ENCODE assay signal across 31 cellular contexts in genomic region chr6:109058620-109059019, GRCh38. TPM values are rescaled to one million over a fixed set of nuclear protein-coding genes. Genes with fewer than 3 reads are reported as not detected.
DNase-seq lines count a peak whose midpoint lies in the region; ATAC-seq, FAIRE-seq and TF ChIP-seq lines count a peak whose summit lies in the region.
"Had no signal": no experiment of that assay in that cellular context is flagged by ENCODE, and none has a peak within 500 bp of the region (broad histone marks: within the 10 kb centered on the region; RNA-seq: fewer than 3 reads in every experiment).

No MANE protein-coding gene starts in this region.

- no peak for TF ChIP-seq CTCF in H9 (conservative IDR thresholded peaks at IDR 0.05)
- no peak for TF ChIP-seq CTCF in stomach (IDR thresholded peaks at IDR 0.05)

- H2AFZ ChIP-seq in H9 (ENCODE audit: low read length) = no peak overlapping the region
- H2AFZ ChIP-seq: GM23248 had no signal

- no peaks in the 10 kb centered on the region for H3K9me3 Mint-ChIP-seq in H9
- no peaks in the 10 kb centered on the region for H3K9me3 Mint-ChIP-seq in immature natural killer cell
- H3K9me3 Mint-ChIP-seq: activated naive CD8-positive, alpha-beta T cell treated with anti-CD3 and anti-CD28 coated beads, Interleukin-2, amount 10 ng/mL, durations not matched to agents 7 days and 5 days; dendritic cell treated with granulocyte-macrophage colony-stimulating factor and Interleukin-4, amounts not matched to agents 40 ng/mL and 50 ng/mL, for 4 days; neural crest cell had no signal

- H3K9ac ChIP-seq in H9 (ENCODE audit: extremely low read depth, insufficient read length, low read length) = no peak overlapping the region

- no peak overlapping the region for H2BK5ac ChIP-seq in H9 (ENCODE audit: insufficient read length, low read length)

- no peaks in the 10 kb centered on the region for H4K20me1 ChIP-seq in H9 (ENCODE audit: control insufficient read depth, insufficient read depth, insufficient read length)

- no peaks in the 10 kb centered on the region for H3K36me3 Mint-ChIP-seq in H9 (ENCODE audit: insufficient read depth in 1 of 3, low read depth in 3 of 3)
- peaks cover 11% of the 10 kb centered on the region for H3K36me3 Mint-ChIP-seq in T-helper 17 cell (ENCODE audit: low read depth)
- H3K36me3 Mint-ChIP-seq in immature natural killer cell = peaks cover 0 to 4% (median 3%) of the 10 kb centered on the region in 3 donors
- H3K36me3 Mint-ChIP-seq: activated naive CD8-positive, alpha-beta T cell treated with anti-CD3 and anti-CD28 coated beads, Interleukin-2, amount 10 ng/mL, durations not matched to agents 7 days and 5 days had no signal

- WGBS in H9 (ENCODE audit: extremely low coverage, insufficient read length, low lambda C conversion rate) = no CpG with 5 or more reads among the region's 2 CpGs
- 25 to 51% (median 43%) methylated on average over 2 of the region's 2 CpGs for WGBS in stomach, 5 donors
- WGBS in small intestine, 3 donors = 53 to 74% (median 68%) methylated on average over 2 of the region's 2 CpGs

- H3K4me3 Mint-ChIP-seq in H9 (no peak overlapping the region), T-helper 17 cell (peak overlapping the region; percentile 46), immature natural killer cell (peak overlapping the region in 4 of 5 donors; percentile 19 to 80 (median 52))
- H3K4me3 Mint-ChIP-seq: activated naive CD8-positive, alpha-beta T cell treated with anti-CD3 and anti-CD28 coated beads, Interleukin-2, amount 10 ng/mL, durations not matched to agents 7 days and 5 days; dendritic cell treated with granulocyte-macrophage colony-stimulating factor and Interleukin-4, amounts not matched to agents 40 ng/mL and 50 ng/mL, for 4 days; neural crest cell had no signal

- H3K79me1 ChIP-seq in H9 (ENCODE audit: insufficient read depth, low read depth, low read length, poor library complexity, severe bottlenecking) = no peaks in the 10 kb centered on the region

- H3K27me3 ChIP-seq in H9 (ENCODE audit: insufficient read depth, low read length) = no peaks in the 10 kb centered on the region
- no peaks in the 10 kb centered on the region for H3K27me3 ChIP-seq in stomach
- no peaks in the 10 kb centered on the region for H3K27me3 ChIP-seq in small intestine (ENCODE audit: control insufficient read depth in 2 of 2, insufficient read depth in 2 of 2, low read length in 2 of 2)
- H3K27me3 ChIP-seq: pancreas had no signal

- no peak overlapping the region for H3T11ph ChIP-seq in H9 (ENCODE audit: low read length)

- H4K8ac ChIP-seq in H9 (replicated peaks; ENCODE audit: insufficient read length, low read depth, low read length) = no peak overlapping the region

- no peak for TF ChIP-seq POLR2A in stomach (IDR thresholded peaks at IDR 0.05)

- H2BK12ac ChIP-seq in H9 (ENCODE audit: insufficient read length, low read depth, low read length) = no peak overlapping the region

- H3K27me3 Mint-ChIP-seq in H9 (ENCODE audit: low read depth) (no peaks in the 10 kb centered on the region), T-helper 17 cell (no peaks in the 10 kb centered on the region), immature natural killer cell (ENCODE audit: low read depth in 3 of 3) (no peaks in the 10 kb centered on the region)
- H3K27me3 Mint-ChIP-seq: dendritic cell treated with granulocyte-macrophage colony-stimulating factor and Interleukin-4, amounts not matched to agents 40 ng/mL and 50 ng/mL, for 4 days had no signal

- no peaks in the 10 kb centered on the region for H3K4me1 ChIP-seq in H9 (ENCODE audit: insufficient read depth, low read length)
- peaks cover 16 to 63% (median 36%) of the 10 kb centered on the region in 4 donors for H3K4me1 ChIP-seq in stomach
- peaks cover 2 to 8% of the 10 kb centered on the region in 2 donors for H3K4me1 ChIP-seq in small intestine (ENCODE audit: control insufficient read depth in 2 of 2, insufficient read depth in 1 of 2, low read depth in 1 of 2, low read length in 1 of 2)

- H3K4me1 Mint-ChIP-seq in H9 (peaks cover 5 to 10% of the 10 kb centered on the region in 2 experiments), T-helper 17 cell (peaks cover 39% of the 10 kb centered on the region), immature natural killer cell (peaks cover 46 to 55% of the 10 kb centered on the region in 2 donors)

- intact Hi-C loops in stomach (cut with DNase I; ENCODE audit: low total_unique reads) = no loop called here

- H3K23me2 ChIP-seq in H9 (ENCODE audit: insufficient read length, low read depth, low read length, poor library complexity, severe bottlenecking) = no peaks in the 10 kb centered on the region

- H3K4me3 ChIP-seq in stomach (no peak overlapping the region), small intestine (ENCODE audit: low read depth in 1 of 2, low read length in 2 of 2) (no peak overlapping the region)
- H3K4me3 ChIP-seq: GM23248, mucosa of descending colon, pancreas had no signal

- H3K27ac ChIP-seq in H9 (ENCODE audit: insufficient read length, low read depth, low read length) = no peak overlapping the region
- H3K27ac ChIP-seq in stomach = peak overlapping the region in 4 of 5 donors; percentile 42 to 79 (median 70)
- no peak overlapping the region for H3K27ac ChIP-seq in small intestine (ENCODE audit: low read depth in 1 of 2, low read length in 1 of 2)

- no peak overlapping the region for H3K4ac ChIP-seq in H9 (ENCODE audit: low read depth, low read length)

- H3K23ac ChIP-seq in H9 (ENCODE audit: insufficient read length, low read depth, low read length) = no peak overlapping the region

- DNase-seq in H9 (no peak), T-helper 17 cell (no peak), immature natural killer cell (no peak), stomach (no peak), activated gamma-delta T cell (lab: John Stamatoyannopoulos, UW) (no peak), GF-D8 (lab: John Stamatoyannopoulos, UW) (no peak), small intestine (no peak)
- DNase-seq: activated CD4-positive, alpha-beta T cell treated with anti-CD3 and anti-CD28 coated beads, Interleukin-2, amount 50 U/mL, for 4 hours; activated CD4-positive, CD25-positive, alpha-beta regulatory T cell; activated naive CD8-positive, alpha-beta T cell treated with anti-CD3 and anti-CD28 coated beads, Interleukin-2, amount 10 ng/mL, durations not matched to agents 7 days and 5 days; caudate nucleus; DMS153; Kasumi-1; mucosa of descending colon; NCI-H1694; NCI-H2171 treated with DMSO at 0.1 percent for 48 hours; NCI-H524; NK-92 treated with Interleukin-12 subunit alpha and Interleukin-12 subunit beta, amount 100 ng/mL, for 24 hours; pancreas; right cardiac atrium; SIG-M5; stimulated activated CD4-positive, alpha-beta T cell treated with anti-CD3 and anti-CD28 coated beads, Interleukin-12 subunit alpha, Interleukin-12 subunit beta, amount 100 ng/mL, for 4 hours; stimulated activated CD4-positive, alpha-beta T cell treated with anti-CD3 and anti-CD28 coated beads, Interleukin-4, amount 100 ng/mL, for 1 hour; T1000 had no signal

- no peak overlapping the region for H3K18ac ChIP-seq in H9 (ENCODE audit: insufficient read length, low read depth, low read length)

- H2BK120ac ChIP-seq in H9 (ENCODE audit: low read depth, low read length, poor library complexity, severe bottlenecking) = no peak overlapping the region

- H3K9me3 ChIP-seq in H9 (ENCODE audit: control insufficient read depth, low read depth, low read length) = no peaks in the 10 kb centered on the region
- no peaks in the 10 kb centered on the region for H3K9me3 ChIP-seq in T-helper 17 cell (ENCODE audit: control insufficient read depth, low read length, poor library complexity, severe bottlenecking)
- H3K9me3 ChIP-seq in stomach = no peaks in the 10 kb centered on the region
- no peaks in the 10 kb centered on the region for H3K9me3 ChIP-seq in small intestine (ENCODE audit: control insufficient read depth, low read depth)
- H3K9me3 ChIP-seq: mucosa of descending colon, pancreas had no signal

- H4K91ac ChIP-seq in H9 (ENCODE audit: insufficient read length, low read depth, low read length) = no peak overlapping the region

- FAIRE-seq in small intestine (lab: Jason Lieb, UNC) = no peak
- FAIRE-seq: astrocyte, keratinocyte had no signal

- no peak overlapping the region for H3K56ac ChIP-seq in H9 (ENCODE audit: insufficient read length, low read depth, low read length)

- H3K14ac ChIP-seq in H9 (ENCODE audit: insufficient read depth, low read length) = no peak overlapping the region

- H2BK20ac ChIP-seq in H9 (ENCODE audit: low read depth, low read length, poor library complexity, severe bottlenecking) = no peak overlapping the region

- no peak overlapping the region for H2BK15ac ChIP-seq in H9 (ENCODE audit: low read depth, low read length)

- no peak for ATAC-seq in T-helper 17 cell
- ATAC-seq in HG02870 (IDR thresholded peaks at IDR 0.05; ENCODE audit: unreplicated experiment) = no peak
- ATAC-seq: mucosa of descending colon, Panc1, right cardiac atrium had no signal

- H3K79me2 ChIP-seq in H9 (ENCODE audit: insufficient read depth, low read length) = no peaks in the 10 kb centered on the region

- no peak for TF ChIP-seq EP300 in stomach (IDR thresholded peaks at IDR 0.05)

- H2AK5ac ChIP-seq in H9 (ENCODE audit: insufficient read length, low read length) = peak overlapping the region; percentile 30

- H3K36me3 ChIP-seq in stomach (no peaks in the 10 kb centered on the region), small intestine (ENCODE audit: control insufficient read depth in 2 of 2, insufficient read depth in 2 of 2, low read length in 2 of 2) (no peaks in the 10 kb centered on the region)
- H3K36me3 ChIP-seq: pancreas had no signal

- H3K27ac Mint-ChIP-seq in H9 (no peak overlapping the region), T-helper 17 cell (peak overlapping the region; percentile 99), immature natural killer cell (peak overlapping the region; percentile 94 to 97 (median 97))
- H3K27ac Mint-ChIP-seq: dendritic cell treated with granulocyte-macrophage colony-stimulating factor and Interleukin-4, amounts not matched to agents 40 ng/mL and 50 ng/mL, for 4 days had no signal

- no peak overlapping the region for H4K5ac ChIP-seq in H9 (ENCODE audit: insufficient read length, low read depth, low read length)

- H3K4me2 ChIP-seq in H9 (ENCODE audit: insufficient read depth, insufficient read length, low read length) = no peak overlapping the region

RNA-seq across cellular contexts. Expression of gene SESN1, which starts 36.0 kb away (rescaled TPM):
- total RNA-seq in H9 (2021) = 16.6 and 17.5 TPM in 2 replicates
- 10 to 100 TPM; 69.6 to 97.3 TPM for total RNA-seq in T-helper 17 cell
- 10 to 100 TPM; 14.9 to 26.4 (median 20.9) TPM for polyA plus RNA-seq in immature natural killer cell
- 100 to 1,000 TPM in 2 of 5 donors, 10 to 100 TPM in 3; 11.0 to 201 (median 40.2) TPM for total RNA-seq in stomach
- 10 to 100 TPM; 20.7 to 38.5 (median 28.1) TPM for polyA plus RNA-seq in stomach
- 10 to 100 TPM; 13.8 to 17.8 (median 15.7) TPM for polyA plus RNA-seq in small intestine

RNA-seq across cellular contexts. Expression of gene CEP57L1, which starts 36.7 kb away (rescaled TPM):
- 8.3 and 8.4 TPM in 2 replicates for total RNA-seq in H9 (2021)
- 1 to 10 TPM; 4.6 to 9.7 TPM for total RNA-seq in T-helper 17 cell
- 1 to 10 TPM; 2.9 to 7.5 (median 6.9) TPM for polyA plus RNA-seq in immature natural killer cell
- total RNA-seq in stomach = 10 to 100 TPM in 4 of 5 donors, not detected in 1; 13.8 to 63.6 (median 29.4) TPM
- 10 to 100 TPM in 1 of 3 donors, 1 to 10 TPM in 2; 4.5 to 10.3 (median 6.1) TPM for polyA plus RNA-seq in stomach
- 1 to 10 TPM; 3.0 to 9.1 (median 7.6) TPM for polyA plus RNA-seq in small intestine

Comparison
In these comparisons a context has a peak if more than half of its experiments do, and no peak if none do; other contexts are left out.
1. H3K27ac ChIP-seq: peak in stomach (4 of 5); none in H9 (single experiment) and small intestine (0 of 2).
2. H3K27ac Mint-ChIP-seq: peak in T-helper 17 cell (single experiment) and immature natural killer cell (6 of 6); none in H9 (0 of 3).
3. H3K4me3 Mint-ChIP-seq: peak in T-helper 17 cell (single experiment) and immature natural killer cell (4 of 5); none in H9 (0 of 2).